Comparison of ENCODE assay signal across 9 cellular contexts in genomic region chr12:39807043-39807442, GRCh38.
DNase-seq lines count a peak whose midpoint lies in the region; ATAC-seq and TF ChIP-seq lines count a peak whose summit lies in the region.
"Had no signal": no experiment of that assay in that cellular context is flagged by ENCODE, and none has a peak within 500 bp of the region (broad histone marks: within the 10 kb centered on the region; RNA-seq: fewer than 3 reads in every experiment).

No MANE protein-coding gene starts in this region.

- ATAC-seq in GM19395 (IDR thresholded peaks at IDR 0.05; ENCODE audit: unreplicated experiment) (peak; percentile 78), left lobe of liver (no peak)
- ATAC-seq in activated naive CD8-positive, alpha-beta T cell treated with anti-CD3 and anti-CD28 coated beads, Interleukin-2, amount 50 U/mL, for 24 hours = no peak

- H3K9me3 Mint-ChIP-seq in activated naive CD8-positive, alpha-beta T cell treated with anti-CD3 and anti-CD28 coated beads, Interleukin-2, amount 50 U/mL, for 24 hours = peaks cover 6% of the 10 kb centered on the region

- H3K4me3 Mint-ChIP-seq in activated naive CD8-positive, alpha-beta T cell treated with anti-CD3 and anti-CD28 coated beads, Interleukin-2, amount 50 U/mL, for 24 hours = no peak overlapping the region
- H3K4me3 Mint-ChIP-seq: stimulated activated naive CD8-positive, alpha-beta T cell treated with anti-CD3 and anti-CD28 coated beads, Interleukin-15, Interleukin-2, amounts not matched to agents 100 ng/mL and 50 ng/mL, for 24 hours had no signal

- no peaks in the 10 kb centered on the region for H3K36me3 Mint-ChIP-seq in activated naive CD8-positive, alpha-beta T cell treated with anti-CD3 and anti-CD28 coated beads, Interleukin-2, amount 50 U/mL, for 24 hours (ENCODE audit: low read depth)

- no peaks in the 10 kb centered on the region for H3K27me3 Mint-ChIP-seq in activated naive CD8-positive, alpha-beta T cell treated with anti-CD3 and anti-CD28 coated beads, Interleukin-2, amount 50 U/mL, for 24 hours
- H3K27me3 Mint-ChIP-seq: stimulated activated naive CD8-positive, alpha-beta T cell treated with anti-CD3 and anti-CD28 coated beads, Interleukin-15, Interleukin-2, amounts not matched to agents 100 ng/mL and 50 ng/mL, for 24 hours had no signal

- peak; percentile 34 for TF ChIP-seq CTCF in AG09309 (IDR thresholded peaks at IDR 0.05; ENCODE audit: control insufficient read depth, insufficient read depth, low read depth, low read length, missing control alignments)
- TF ChIP-seq CTCF in NB4 (IDR thresholded peaks at IDR 0.05; ENCODE audit: low read depth, low read length) = peak; percentile 44
- TF ChIP-seq CTCF in epithelial cell of proximal tubule (conservative IDR thresholded peaks at IDR 0.05; ENCODE audit: low read depth, low read length) = peak; percentile 41

- no peak overlapping the region for H3K27ac Mint-ChIP-seq in activated naive CD8-positive, alpha-beta T cell treated with anti-CD3 and anti-CD28 coated beads, Interleukin-2, amount 50 U/mL, for 24 hours
- H3K27ac Mint-ChIP-seq: stimulated activated naive CD8-positive, alpha-beta T cell treated with anti-CD3 and anti-CD28 coated beads, Interleukin-15, Interleukin-2, amounts not matched to agents 100 ng/mL and 50 ng/mL, for 24 hours had no signal

- H3K4me1 Mint-ChIP-seq in activated naive CD8-positive, alpha-beta T cell treated with anti-CD3 and anti-CD28 coated beads, Interleukin-2, amount 50 U/mL, for 24 hours = no peaks in the 10 kb centered on the region

- H3K4me3 ChIP-seq in AG09309 (ENCODE audit: control insufficient read depth, low read depth, low read length) (no peak overlapping the region), NB4 (ENCODE audit: low read depth, low read length) (no peak overlapping the region), epithelial cell of proximal tubule (ENCODE audit: low read depth, low read length) (no peak overlapping the region)

- DNase-seq in AG09309 (ENCODE audit: low read depth) (no peak), NB4 (ENCODE audit: low read depth) (peak; percentile 51), epithelial cell of proximal tubule (ENCODE audit: low read depth) (no peak), putamen (ENCODE audit: low spot score) (no peak), left lobe of liver (ENCODE audit: low spot score) (no peak), DMS114 treated with DMSO at 0.1 percent for 48 hours (lab: John Stamatoyannopoulos, UW; ENCODE audit: unreplicated experiment) (no peak)
- DNase-seq in activated naive CD8-positive, alpha-beta T cell treated with anti-CD3 and anti-CD28 coated beads, Interleukin-2, amount 50 U/mL, for 24 hours = no peak

- no peak for TF ChIP-seq POLR2A in NB4 (IDR thresholded peaks at IDR 0.05; ENCODE audit: extremely low read depth, insufficient read length)
